ENCODE assay signal across 2 cellular contexts in the genomic region with DNA sequence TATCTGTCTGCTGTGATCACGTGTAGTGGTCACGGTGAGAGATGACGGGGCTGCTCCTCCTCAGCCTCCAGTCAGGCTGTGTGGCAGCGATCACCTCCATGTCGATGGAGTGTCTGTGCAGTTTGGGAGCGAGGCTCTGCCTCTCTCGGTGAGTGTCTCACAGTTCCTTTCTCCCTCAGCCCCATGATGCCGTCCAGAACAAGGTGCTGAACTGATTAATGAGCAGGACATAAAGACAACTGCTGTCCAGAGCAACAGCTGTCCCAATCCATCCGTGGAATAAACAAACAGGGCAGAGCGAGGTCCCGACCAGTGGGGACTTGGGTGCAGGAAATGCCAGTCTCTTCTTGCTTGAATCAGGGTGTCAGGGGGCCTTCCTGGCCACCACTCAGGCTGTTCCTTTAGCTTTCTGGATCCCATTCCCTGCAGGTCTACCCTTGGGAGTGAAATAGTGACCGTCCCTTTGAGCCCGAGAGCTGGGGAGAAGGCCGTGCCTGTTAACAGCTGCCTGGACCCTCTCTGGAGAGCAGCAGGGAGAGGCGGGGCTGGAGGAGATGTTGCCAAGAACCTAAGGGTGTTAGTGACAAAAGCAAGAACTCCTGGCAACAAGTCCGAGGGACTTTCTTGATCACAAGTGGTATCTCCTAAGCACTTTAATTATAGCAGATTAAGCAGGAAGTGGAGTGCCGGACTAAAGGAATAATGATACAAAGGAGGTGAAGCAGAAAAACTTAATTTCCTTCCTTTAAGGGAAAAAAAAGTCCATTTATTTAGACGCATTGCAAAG.
TF ChIP-seq lines count a peak whose summit lies in the region.

No MANE protein-coding gene starts in this region.

TF ChIP-seq in liver, 16 proteins besides CTCF, POLR2A, EP300 and RAD21 (continued from another document):
- TF ChIP-seq FOXA1 (IDR thresholded peaks at IDR 0.05) (no peak), TAF1 (conservative IDR thresholded peaks at IDR 0.05) (no peak), NR2F2 (IDR thresholded peaks at IDR 0.05) (no peak)
- TF ChIP-seq, protein P1, sequence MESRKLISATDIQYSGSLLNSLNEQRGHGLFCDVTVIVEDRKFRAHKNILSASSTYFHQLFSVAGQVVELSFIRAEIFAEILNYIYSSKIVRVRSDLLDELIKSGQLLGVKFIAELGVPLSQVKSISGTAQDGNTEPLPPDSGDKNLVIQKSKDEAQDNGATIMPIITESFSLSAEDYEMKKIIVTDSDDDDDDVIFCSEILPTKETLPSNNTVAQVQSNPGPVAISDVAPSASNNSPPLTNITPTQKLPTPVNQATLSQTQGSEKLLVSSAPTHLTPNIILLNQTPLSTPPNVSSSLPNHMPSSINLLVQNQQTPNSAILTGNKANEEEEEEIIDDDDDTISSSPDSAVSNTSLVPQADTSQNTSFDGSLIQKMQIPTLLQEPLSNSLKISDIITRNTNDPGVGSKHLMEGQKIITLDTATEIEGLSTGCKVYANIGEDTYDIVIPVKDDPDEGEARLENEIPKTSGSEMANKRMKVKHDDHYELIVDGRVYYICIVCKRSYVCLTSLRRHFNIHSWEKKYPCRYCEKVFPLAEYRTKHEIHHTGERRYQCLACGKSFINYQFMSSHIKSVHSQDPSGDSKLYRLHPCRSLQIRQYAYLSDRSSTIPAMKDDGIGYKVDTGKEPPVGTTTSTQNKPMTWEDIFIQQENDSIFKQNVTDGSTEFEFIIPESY (IDR thresholded peaks at IDR 0.05) = no peak
- TF ChIP-seq, protein P2, sequence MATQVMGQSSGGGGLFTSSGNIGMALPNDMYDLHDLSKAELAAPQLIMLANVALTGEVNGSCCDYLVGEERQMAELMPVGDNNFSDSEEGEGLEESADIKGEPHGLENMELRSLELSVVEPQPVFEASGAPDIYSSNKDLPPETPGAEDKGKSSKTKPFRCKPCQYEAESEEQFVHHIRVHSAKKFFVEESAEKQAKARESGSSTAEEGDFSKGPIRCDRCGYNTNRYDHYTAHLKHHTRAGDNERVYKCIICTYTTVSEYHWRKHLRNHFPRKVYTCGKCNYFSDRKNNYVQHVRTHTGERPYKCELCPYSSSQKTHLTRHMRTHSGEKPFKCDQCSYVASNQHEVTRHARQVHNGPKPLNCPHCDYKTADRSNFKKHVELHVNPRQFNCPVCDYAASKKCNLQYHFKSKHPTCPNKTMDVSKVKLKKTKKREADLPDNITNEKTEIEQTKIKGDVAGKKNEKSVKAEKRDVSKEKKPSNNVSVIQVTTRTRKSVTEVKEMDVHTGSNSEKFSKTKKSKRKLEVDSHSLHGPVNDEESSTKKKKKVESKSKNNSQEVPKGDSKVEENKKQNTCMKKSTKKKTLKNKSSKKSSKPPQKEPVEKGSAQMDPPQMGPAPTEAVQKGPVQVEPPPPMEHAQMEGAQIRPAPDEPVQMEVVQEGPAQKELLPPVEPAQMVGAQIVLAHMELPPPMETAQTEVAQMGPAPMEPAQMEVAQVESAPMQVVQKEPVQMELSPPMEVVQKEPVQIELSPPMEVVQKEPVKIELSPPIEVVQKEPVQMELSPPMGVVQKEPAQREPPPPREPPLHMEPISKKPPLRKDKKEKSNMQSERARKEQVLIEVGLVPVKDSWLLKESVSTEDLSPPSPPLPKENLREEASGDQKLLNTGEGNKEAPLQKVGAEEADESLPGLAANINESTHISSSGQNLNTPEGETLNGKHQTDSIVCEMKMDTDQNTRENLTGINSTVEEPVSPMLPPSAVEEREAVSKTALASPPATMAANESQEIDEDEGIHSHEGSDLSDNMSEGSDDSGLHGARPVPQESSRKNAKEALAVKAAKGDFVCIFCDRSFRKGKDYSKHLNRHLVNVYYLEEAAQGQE (IDR thresholded peaks at IDR 0.05) = peak; percentile 48

TF ChIP-seq in HepG2, 621 proteins besides CTCF, POLR2A, EP300 and RAD21:
- TF ChIP-seq, protein P3, sequence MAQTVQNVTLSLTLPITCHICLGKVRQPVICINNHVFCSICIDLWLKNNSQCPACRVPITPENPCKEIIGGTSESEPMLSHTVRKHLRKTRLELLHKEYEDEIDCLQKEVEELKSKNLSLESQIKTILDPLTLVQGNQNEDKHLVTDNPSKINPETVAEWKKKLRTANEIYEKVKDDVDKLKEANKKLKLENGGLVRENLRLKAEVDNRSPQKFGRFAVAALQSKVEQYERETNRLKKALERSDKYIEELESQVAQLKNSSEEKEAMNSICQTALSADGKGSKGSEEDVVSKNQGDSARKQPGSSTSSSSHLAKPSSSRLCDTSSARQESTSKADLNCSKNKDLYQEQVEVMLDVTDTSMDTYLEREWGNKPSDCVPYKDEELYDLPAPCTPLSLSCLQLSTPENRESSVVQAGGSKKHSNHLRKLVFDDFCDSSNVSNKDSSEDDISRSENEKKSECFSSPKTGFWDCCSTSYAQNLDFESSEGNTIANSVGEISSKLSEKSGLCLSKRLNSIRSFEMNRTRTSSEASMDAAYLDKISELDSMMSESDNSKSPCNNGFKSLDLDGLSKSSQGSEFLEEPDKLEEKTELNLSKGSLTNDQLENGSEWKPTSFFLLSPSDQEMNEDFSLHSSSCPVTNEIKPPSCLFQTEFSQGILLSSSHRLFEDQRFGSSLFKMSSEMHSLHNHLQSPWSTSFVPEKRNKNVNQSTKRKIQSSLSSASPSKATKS (CRISPR knock-in tag; IDR thresholded peaks at IDR 0.05) = no peak
- TF ChIP-seq BRD4 (CRISPR knock-in tag; IDR thresholded peaks at IDR 0.05) (no peak), SIN3A (IDR thresholded peaks at IDR 0.05; ENCODE audit: borderline replicate concordance, low read depth, low read length) (no peak), ZBTB20 (CRISPR knock-in tag; IDR thresholded peaks at IDR 0.05; ENCODE audit: borderline replicate concordance, low read depth) (no peak)
